ENCODE assay signal across 27 cellular contexts in the genomic region with DNA sequence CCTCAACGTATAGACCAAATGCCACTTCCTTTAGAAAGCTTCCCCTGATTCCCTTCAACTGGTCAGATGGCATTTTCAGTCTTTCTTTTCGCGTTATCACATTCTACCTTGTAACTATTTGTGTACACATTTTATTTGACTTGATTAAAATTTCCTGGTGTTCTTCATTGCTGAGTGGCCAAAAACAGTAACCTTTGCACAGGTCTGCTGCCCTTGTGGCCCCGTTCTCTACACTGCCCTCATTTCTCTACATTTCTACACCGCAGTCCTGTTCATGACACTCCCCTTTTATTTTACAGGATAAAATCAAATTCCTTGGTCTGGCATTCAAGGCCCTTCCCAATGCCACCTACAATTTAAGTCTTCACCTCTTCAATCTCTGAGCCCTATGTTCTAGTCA.
"Had no signal": no experiment of that assay in that cellular context is flagged by ENCODE, and none has a peak within 500 bp of the region (broad histone marks: within the 10 kb centered on the region; RNA-seq: fewer than 3 reads in every experiment).

No MANE protein-coding gene starts in this region.

- ATAC-seq: stimulated activated effector memory CD8-positive, alpha-beta T cell treated with anti-CD3 and anti-CD28 coated beads, Interleukin-12 subunit alpha, Interleukin-12 subunit beta, amount 100 ng/mL, for 72 hours; stimulated activated memory B cell treated with anti-CD40 and anti-IgM and Interleukin-4, amounts not matched to agents 10 μg/mL and 1 μg/mL and 100 μg/mL, for 72 hours; stimulated activated naive B cell treated with anti-CD40 and anti-IgM and Interleukin-4, amounts not matched to agents 10 μg/mL and 1 μg/mL and 100 μg/mL, for 72 hours; stimulated activated naive CD8-positive, alpha-beta T cell treated with anti-CD3 and anti-CD28 coated beads, Interleukin-15, Interleukin-2, amounts not matched to agents 100 U/mL and 50 U/mL, for 24 hours; upper lobe of right lung had no signal

- H3K4me3 ChIP-seq: stomach, suprapubic skin, testis, thoracic aorta, thyroid gland, tibial artery, tibial nerve, transverse colon, upper lobe of left lung, upper lobe of right lung, uterus, vagina had no signal

- H3K27ac ChIP-seq: stomach, suprapubic skin, testis, thoracic aorta, thyroid gland, tibial artery, tibial nerve, transverse colon, upper lobe of left lung, upper lobe of right lung, uterus, vagina had no signal

- H3K9me3 ChIP-seq: stomach, suprapubic skin, testis, thoracic aorta, thyroid gland, tibial artery, transverse colon, upper lobe of left lung, upper lobe of right lung, vagina had no signal

- H3K36me3 ChIP-seq: stomach, suprapubic skin, thoracic aorta, thyroid gland, tibial artery, tibial nerve, transverse colon, upper lobe of left lung, upper lobe of right lung, uterus, vagina had no signal

- DNase-seq: stimulated activated CD4-positive, alpha-beta T cell treated with anti-CD3 and anti-CD28 coated beads, Interleukin-2, amount 100 ng/mL, for 48 hours; stimulated activated CD4-positive, alpha-beta T cell treated with anti-CD3 and anti-CD28 coated beads, Interleukin-4, amount 100 ng/mL, for 1 hour; stimulated activated CD4-positive, alpha-beta T cell treated with anti-CD3 and anti-CD28 coated beads, Interleukin-4, amount 100 ng/mL, for 24 hours; stimulated activated CD4-positive, alpha-beta T cell treated with anti-CD3 and anti-CD28 coated beads, Interleukin-4, amount 100 ng/mL, for 4 hours; stimulated activated CD8-positive, alpha-beta memory T cell treated with anti-CD3 and anti-CD28 coated beads, Interleukin-4, amount 100 ng/mL, for 48 hours; stimulated activated naive B cell treated with anti-CD40 and anti-IgM and Interleukin-4, amounts not matched to agents 10 μg/mL and 1 μg/mL and 100 μg/mL, for 72 hours; stimulated activated naive CD4-positive, alpha-beta T cell; stimulated activated naive CD4-positive, alpha-beta T cell treated with Interleukin-2 at 50 U/mL for 16 hours; stimulated activated naive CD8-positive, alpha-beta T cell treated with anti-CD3 and anti-CD28 coated beads, Interleukin-15, amount 100 ng/mL, for 72 hours; stimulated activated naive CD8-positive, alpha-beta T cell treated with anti-CD3 and anti-CD28 coated beads, Interleukin-15, Interleukin-2, amounts not matched to agents 100 U/mL and 50 U/mL, for 24 hours; stomach; substantia nigra; testis; thyroid gland; tibial artery; transverse colon; trophoblast cell; upper lobe of left lung; upper lobe of right lung; uterus had no signal

- H3K27me3 ChIP-seq: stomach, suprapubic skin, testis, thyroid gland, tibial artery, tibial nerve, transverse colon, upper lobe of left lung, upper lobe of right lung, uterus, vagina had no signal

- H3K4me1 ChIP-seq: suprapubic skin, testis, thyroid gland, tibial artery, tibial nerve, transverse colon, upper lobe of left lung, upper lobe of right lung, uterus, vagina had no signal

- FAIRE-seq: urothelium cell line had no signal
